In the genomic region with DNA sequence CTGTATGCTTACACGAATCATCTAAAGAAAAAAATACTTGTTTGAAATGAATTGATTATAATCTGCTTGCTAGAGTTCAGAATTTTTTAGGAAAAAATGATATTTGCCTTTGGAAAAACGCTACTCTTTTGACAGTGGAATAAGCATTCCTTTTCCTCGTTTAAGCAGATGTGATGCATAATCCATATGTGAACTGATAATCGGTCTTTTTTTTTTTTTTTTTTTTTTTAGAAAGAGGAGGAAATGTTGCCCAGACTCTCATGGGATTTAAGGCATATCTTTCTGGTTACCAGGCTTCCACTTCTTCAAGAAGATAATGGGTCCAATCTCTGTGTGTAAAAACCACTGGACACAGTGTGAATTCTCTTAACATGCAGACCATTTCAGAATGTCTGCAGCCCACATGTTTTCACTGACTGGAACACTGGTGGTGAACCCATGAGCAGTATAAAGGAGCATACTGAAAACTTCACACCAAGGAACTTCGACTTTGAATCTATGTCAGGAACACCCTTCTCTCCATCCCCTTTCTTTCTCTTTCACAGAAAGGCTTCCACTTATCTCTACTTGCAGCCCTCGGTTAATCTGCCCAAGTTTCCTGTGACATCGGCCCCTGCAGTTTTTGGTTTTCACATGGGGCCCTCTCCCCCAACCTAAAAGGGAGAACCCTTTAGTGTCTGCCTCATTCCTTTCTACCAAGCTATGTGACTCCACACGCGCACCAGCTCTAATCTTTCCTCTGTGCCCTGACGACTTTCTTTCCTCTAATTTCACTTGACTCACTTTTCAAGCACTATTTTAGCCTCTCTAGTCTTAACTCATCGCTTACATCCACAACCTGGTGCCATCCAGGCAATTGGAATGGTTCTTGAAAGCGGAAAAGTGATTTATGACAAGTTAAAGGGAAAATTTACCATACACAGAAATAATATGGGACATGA, we compare ENCODE assay signal across 2 cellular contexts.
A peak's percentile ranks its signal among the peaks of the same experiment; 100 is the strongest.
TF ChIP-seq lines count a peak whose summit lies in the region.

No MANE protein-coding gene starts in this region.

TF ChIP-seq in GM23338, 12 proteins besides CTCF, POLR2A, EP300 and RAD21 (continued from another document):
- TF ChIP-seq, protein P1, sequence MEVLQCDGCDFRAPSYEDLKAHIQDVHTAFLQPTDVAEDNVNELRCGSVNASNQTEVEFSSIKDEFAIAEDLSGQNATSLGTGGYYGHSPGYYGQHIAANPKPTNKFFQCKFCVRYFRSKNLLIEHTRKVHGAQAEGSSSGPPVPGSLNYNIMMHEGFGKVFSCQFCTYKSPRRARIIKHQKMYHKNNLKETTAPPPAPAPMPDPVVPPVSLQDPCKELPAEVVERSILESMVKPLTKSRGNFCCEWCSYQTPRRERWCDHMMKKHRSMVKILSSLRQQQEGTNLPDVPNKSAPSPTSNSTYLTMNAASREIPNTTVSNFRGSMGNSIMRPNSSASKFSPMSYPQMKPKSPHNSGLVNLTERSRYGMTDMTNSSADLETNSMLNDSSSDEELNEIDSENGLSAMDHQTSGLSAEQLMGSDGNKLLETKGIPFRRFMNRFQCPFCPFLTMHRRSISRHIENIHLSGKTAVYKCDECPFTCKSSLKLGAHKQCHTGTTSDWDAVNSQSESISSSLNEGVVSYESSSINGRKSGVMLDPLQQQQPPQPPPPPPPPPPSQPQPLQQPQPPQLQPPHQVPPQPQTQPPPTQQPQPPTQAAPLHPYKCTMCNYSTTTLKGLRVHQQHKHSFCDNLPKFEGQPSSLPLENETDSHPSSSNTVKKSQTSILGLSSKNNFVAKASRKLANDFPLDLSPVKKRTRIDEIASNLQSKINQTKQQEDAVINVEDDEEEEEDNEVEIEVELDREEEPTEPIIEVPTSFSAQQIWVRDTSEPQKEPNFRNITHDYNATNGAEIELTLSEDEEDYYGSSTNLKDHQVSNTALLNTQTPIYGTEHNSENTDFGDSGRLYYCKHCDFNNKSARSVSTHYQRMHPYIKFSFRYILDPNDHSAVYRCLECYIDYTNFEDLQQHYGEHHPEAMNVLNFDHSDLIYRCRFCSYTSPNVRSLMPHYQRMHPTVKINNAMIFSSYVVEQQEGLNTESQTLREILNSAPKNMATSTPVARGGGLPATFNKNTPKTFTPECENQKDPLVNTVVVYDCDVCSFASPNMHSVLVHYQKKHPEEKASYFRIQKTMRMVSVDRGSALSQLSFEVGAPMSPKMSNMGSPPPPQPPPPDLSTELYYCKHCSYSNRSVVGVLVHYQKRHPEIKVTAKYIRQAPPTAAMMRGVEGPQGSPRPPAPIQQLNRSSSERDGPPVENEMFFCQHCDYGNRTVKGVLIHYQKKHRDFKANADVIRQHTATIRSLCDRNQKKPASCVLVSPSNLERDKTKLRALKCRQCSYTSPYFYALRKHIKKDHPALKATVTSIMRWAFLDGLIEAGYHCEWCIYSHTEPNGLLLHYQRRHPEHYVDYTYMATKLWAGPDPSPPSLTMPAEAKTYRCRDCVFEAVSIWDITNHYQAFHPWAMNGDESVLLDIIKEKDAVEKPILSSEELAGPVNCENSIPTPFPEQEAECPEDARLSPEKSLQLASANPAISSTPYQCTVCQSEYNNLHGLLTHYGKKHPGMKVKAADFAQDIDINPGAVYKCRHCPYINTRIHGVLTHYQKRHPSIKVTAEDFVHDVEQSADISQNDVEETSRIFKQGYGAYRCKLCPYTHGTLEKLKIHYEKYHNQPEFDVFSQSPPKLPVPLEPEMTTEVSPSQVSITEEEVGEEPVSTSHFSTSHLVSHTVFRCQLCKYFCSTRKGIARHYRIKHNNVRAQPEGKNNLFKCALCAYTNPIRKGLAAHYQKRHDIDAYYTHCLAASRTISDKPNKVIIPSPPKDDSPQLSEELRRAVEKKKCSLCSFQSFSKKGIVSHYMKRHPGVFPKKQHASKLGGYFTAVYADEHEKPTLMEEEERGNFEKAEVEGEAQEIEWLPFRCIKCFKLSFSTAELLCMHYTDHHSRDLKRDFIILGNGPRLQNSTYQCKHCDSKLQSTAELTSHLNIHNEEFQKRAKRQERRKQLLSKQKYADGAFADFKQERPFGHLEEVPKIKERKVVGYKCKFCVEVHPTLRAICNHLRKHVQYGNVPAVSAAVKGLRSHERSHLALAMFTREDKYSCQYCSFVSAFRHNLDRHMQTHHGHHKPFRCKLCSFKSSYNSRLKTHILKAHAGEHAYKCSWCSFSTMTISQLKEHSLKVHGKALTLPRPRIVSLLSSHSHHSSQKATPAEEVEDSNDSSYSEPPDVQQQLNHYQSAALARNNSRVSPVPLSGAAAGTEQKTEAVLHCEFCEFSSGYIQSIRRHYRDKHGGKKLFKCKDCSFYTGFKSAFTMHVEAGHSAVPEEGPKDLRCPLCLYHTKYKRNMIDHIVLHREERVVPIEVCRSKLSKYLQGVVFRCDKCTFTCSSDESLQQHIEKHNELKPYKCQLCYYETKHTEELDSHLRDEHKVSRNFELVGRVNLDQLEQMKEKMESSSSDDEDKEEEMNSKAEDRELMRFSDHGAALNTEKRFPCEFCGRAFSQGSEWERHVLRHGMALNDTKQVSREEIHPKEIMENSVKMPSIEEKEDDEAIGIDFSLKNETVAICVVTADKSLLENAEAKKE (CRISPR knock-in tag; IDR thresholded peaks at IDR 0.05): no peak

TF ChIP-seq in K562, 482 proteins besides CTCF, POLR2A, EP300 and RAD21 (continued from another document and continues in another):
- no peak for TF ChIP-seq ZZZ3 (IDR thresholded peaks at IDR 0.05)
- peak; percentile 76 for TF ChIP-seq TOE1 (IDR thresholded peaks at IDR 0.05; ENCODE audit: borderline replicate concordance)
- TF ChIP-seq TOE1 (CRISPR knock-in tag; IDR thresholded peaks at IDR 0.05; ENCODE audit: borderline replicate concordance, low read depth): no peak
- TF ChIP-seq SMARCE1 (IDR thresholded peaks at IDR 0.05): peak; percentile 95
- TF ChIP-seq POLR2B (IDR thresholded peaks at IDR 0.05; ENCODE audit: low read depth, partially characterized antibody): peak; percentile 55
- TF ChIP-seq, protein P2, sequence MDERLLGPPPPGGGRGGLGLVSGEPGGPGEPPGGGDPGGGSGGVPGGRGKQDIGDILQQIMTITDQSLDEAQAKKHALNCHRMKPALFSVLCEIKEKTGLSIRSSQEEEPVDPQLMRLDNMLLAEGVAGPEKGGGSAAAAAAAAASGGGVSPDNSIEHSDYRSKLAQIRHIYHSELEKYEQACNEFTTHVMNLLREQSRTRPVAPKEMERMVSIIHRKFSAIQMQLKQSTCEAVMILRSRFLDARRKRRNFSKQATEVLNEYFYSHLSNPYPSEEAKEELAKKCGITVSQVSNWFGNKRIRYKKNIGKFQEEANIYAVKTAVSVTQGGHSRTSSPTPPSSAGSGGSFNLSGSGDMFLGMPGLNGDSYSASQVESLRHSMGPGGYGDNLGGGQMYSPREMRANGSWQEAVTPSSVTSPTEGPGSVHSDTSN (CRISPR knock-in tag; IDR thresholded peaks at IDR 0.05; ENCODE audit: low read depth): no peak
- TF ChIP-seq, protein P2 (tag; conservative IDR thresholded peaks at IDR 0.05; ENCODE audit: low read depth): peak; percentile 55
- TF ChIP-seq RBBP5 (IDR thresholded peaks at IDR 0.05; ENCODE audit: borderline replicate concordance, insufficient read depth, low read length, poor library complexity, severe bottlenecking): peak; percentile 49
- TF ChIP-seq PPARD (CRISPR knock-in tag; IDR thresholded peaks at IDR 0.05): no peak
- TF ChIP-seq FIP1L1 (IDR thresholded peaks at IDR 0.05; ENCODE audit: low read depth, low read length, poor library complexity, severe bottlenecking): no peak
- TF ChIP-seq HEY1 (CRISPR knock-in tag; IDR thresholded peaks at IDR 0.05; ENCODE audit: borderline replicate concordance): no peak
- TF ChIP-seq PCBP2 (IDR thresholded peaks at IDR 0.05; ENCODE audit: low read depth, low read length, poor library complexity, severe bottlenecking): no peak
- TF ChIP-seq ZEB2 (IDR thresholded peaks at IDR 0.05): peak; percentile 66; the same call in 1 of the 2 replicates
- TF ChIP-seq POLR3G (IDR thresholded peaks at IDR 0.05; ENCODE audit: extremely low read depth, insufficient read length, insufficient replicate concordance): no peak
- peak; percentile 84 for TF ChIP-seq KLF16 (IDR thresholded peaks at IDR 0.05)
- TF ChIP-seq ZNF3 (CRISPR knock-in tag; IDR thresholded peaks at IDR 0.05): no peak
- TF ChIP-seq ZNF212 (CRISPR knock-in tag; IDR thresholded peaks at IDR 0.05): no peak
- no peak for TF ChIP-seq ZBED1 (IDR thresholded peaks at IDR 0.05)
- TF ChIP-seq U2AF1 (optimal IDR thresholded peaks at IDR 0.05; ENCODE audit: low read depth, low read length): no peak
- no peak for TF ChIP-seq SLC30A9 (CRISPR knock-in tag; IDR thresholded peaks at IDR 0.05)
- TF ChIP-seq ZNF785 (CRISPR knock-in tag; IDR thresholded peaks at IDR 0.05): no peak
- TF ChIP-seq, protein P3, sequence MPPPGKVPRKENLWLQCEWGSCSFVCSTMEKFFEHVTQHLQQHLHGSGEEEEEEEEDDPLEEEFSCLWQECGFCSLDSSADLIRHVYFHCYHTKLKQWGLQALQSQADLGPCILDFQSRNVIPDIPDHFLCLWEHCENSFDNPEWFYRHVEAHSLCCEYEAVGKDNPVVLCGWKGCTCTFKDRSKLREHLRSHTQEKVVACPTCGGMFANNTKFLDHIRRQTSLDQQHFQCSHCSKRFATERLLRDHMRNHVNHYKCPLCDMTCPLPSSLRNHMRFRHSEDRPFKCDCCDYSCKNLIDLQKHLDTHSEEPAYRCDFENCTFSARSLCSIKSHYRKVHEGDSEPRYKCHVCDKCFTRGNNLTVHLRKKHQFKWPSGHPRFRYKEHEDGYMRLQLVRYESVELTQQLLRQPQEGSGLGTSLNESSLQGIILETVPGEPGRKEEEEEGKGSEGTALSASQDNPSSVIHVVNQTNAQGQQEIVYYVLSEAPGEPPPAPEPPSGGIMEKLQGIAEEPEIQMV (tag; conservative IDR thresholded peaks at IDR 0.05; ENCODE audit: low read depth): no peak
- TF ChIP-seq, protein P4, sequence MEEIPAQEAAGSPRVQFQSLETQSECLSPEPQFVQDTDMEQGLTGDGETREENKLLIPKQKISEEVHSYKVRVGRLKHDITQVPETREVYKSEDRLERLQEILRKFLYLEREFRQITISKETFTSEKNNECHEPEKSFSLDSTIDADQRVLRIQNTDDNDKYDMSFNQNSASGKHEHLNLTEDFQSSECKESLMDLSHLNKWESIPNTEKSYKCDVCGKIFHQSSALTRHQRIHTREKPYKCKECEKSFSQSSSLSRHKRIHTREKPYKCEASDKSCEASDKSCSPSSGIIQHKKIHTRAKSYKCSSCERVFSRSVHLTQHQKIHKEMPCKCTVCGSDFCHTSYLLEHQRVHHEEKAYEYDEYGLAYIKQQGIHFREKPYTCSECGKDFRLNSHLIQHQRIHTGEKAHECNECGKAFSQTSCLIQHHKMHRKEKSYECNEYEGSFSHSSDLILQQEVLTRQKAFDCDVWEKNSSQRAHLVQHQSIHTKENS (CRISPR knock-in tag; IDR thresholded peaks at IDR 0.05): no peak
- no peak for TF ChIP-seq ZNF586 (CRISPR knock-in tag; conservative IDR thresholded peaks at IDR 0.05)
- TF ChIP-seq TFAM (CRISPR knock-in tag; conservative IDR thresholded peaks at IDR 0.05): no peak
- TF ChIP-seq MCM5 (IDR thresholded peaks at IDR 0.05; ENCODE audit: low read depth): no peak
- TF ChIP-seq BRD9 (IDR thresholded peaks at IDR 0.05; ENCODE audit: low read depth, partially characterized antibody): peak; percentile 47
- TF ChIP-seq ETV1 (tag; conservative IDR thresholded peaks at IDR 0.05; ENCODE audit: low read depth): peak; percentile 79
- TF ChIP-seq, protein P5, sequence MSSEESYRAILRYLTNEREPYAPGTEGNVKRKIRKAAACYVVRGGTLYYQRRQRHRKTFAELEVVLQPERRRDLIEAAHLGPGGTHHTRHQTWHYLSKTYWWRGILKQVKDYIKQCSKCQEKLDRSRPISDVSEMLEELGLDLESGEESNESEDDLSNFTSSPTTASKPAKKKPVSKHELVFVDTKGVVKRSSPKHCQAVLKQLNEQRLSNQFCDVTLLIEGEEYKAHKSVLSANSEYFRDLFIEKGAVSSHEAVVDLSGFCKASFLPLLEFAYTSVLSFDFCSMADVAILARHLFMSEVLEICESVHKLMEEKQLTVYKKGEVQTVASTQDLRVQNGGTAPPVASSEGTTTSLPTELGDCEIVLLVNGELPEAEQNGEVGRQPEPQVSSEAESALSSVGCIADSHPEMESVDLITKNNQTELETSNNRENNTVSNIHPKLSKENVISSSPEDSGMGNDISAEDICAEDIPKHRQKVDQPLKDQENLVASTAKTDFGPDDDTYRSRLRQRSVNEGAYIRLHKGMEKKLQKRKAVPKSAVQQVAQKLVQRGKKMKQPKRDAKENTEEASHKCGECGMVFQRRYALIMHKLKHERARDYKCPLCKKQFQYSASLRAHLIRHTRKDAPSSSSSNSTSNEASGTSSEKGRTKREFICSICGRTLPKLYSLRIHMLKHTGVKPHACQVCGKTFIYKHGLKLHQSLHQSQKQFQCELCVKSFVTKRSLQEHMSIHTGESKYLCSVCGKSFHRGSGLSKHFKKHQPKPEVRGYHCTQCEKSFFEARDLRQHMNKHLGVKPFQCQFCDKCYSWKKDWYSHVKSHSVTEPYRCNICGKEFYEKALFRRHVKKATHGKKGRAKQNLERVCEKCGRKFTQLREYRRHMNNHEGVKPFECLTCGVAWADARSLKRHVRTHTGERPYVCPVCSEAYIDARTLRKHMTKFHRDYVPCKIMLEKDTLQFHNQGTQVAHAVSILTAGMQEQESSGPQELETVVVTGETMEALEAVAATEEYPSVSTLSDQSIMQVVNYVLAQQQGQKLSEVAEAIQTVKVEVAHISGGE (CRISPR knock-in tag; IDR thresholded peaks at IDR 0.05): peak in 1 of 3 experiments; percentile 50; a peak in 1 of 6 replicates
- TF ChIP-seq, protein P6, sequence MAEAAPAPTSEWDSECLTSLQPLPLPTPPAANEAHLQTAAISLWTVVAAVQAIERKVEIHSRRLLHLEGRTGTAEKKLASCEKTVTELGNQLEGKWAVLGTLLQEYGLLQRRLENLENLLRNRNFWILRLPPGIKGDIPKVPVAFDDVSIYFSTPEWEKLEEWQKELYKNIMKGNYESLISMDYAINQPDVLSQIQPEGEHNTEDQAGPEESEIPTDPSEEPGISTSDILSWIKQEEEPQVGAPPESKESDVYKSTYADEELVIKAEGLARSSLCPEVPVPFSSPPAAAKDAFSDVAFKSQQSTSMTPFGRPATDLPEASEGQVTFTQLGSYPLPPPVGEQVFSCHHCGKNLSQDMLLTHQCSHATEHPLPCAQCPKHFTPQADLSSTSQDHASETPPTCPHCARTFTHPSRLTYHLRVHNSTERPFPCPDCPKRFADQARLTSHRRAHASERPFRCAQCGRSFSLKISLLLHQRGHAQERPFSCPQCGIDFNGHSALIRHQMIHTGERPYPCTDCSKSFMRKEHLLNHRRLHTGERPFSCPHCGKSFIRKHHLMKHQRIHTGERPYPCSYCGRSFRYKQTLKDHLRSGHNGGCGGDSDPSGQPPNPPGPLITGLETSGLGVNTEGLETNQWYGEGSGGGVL (CRISPR knock-in tag; IDR thresholded peaks at IDR 0.05): no peak
- no peak for TF ChIP-seq POLR2AphosphoS2 (IDR thresholded peaks at IDR 0.05; ENCODE audit: low read length)
- no peak for TF ChIP-seq TCF7 (IDR thresholded peaks at IDR 0.05; ENCODE audit: borderline replicate concordance)
